In genomic region chr11:94581926-94582325, GRCh38 we compare ENCODE assay signal across 13 cellular contexts. TPM values are rescaled to one million over a fixed set of nuclear protein-coding genes. Genes with fewer than 3 reads are reported as not detected.
DNase-seq lines count a peak whose midpoint lies in the region; ATAC-seq and TF ChIP-seq lines count a peak whose summit lies in the region.
"Had no signal": no experiment of that assay in that cellular context is flagged by ENCODE, and none has a peak within 500 bp of the region (broad histone marks: within the 10 kb centered on the region; RNA-seq: fewer than 3 reads in every experiment).

No MANE protein-coding gene starts in this region.

- H3K27ac ChIP-seq in neutrophil, result peak overlapping the region; percentile 90
- no peak overlapping the region for H3K27ac ChIP-seq in left ventricle myocardium inferior (replicated peaks)

- no peaks in the 10 kb centered on the region for H3K36me3 ChIP-seq in neutrophil
- H3K36me3 ChIP-seq in left ventricle myocardium inferior, result no peaks in the 10 kb centered on the region

- H3K27me3 ChIP-seq in neutrophil, result no peaks in the 10 kb centered on the region
- no peaks in the 10 kb centered on the region for H3K27me3 ChIP-seq in left ventricle myocardium inferior (ENCODE audit: low read depth)

- DNase-seq in activated CD4-positive, alpha-beta T cell treated with anti-CD3 and anti-CD28 coated beads, Interleukin-2, amount 50 U/mL, for 4 hours, result no peak
- DNase-seq in cerebellar cortex (ENCODE audit: low spot score), result no peak
- no peak for DNase-seq in left ventricle myocardium inferior
- DNase-seq: effector CD8-positive, alpha-beta T cell; HCEC 1CT; kidney glomerular epithelial cell; naive B cell had no signal

- H3K4me3 ChIP-seq in neutrophil (ENCODE audit: low read depth in 1 of 2, low read length in 1 of 2), result no peak overlapping the region
- H3K4me3 ChIP-seq in left ventricle myocardium inferior, result no peak overlapping the region
- H3K4me3 ChIP-seq: smooth muscle cell had no signal

- intact Hi-C loops in left ventricle myocardium inferior (cut with micrococcal nuclease), result no loop called here

- TF ChIP-seq CTCF in neutrophil (IDR thresholded peaks at IDR 0.05) (no peak), left ventricle myocardium inferior (IDR thresholded peaks at IDR 0.05; ENCODE audit: borderline replicate concordance) (no peak)

- no peaks in the 10 kb centered on the region for H3K9me3 ChIP-seq in neutrophil
- no peaks in the 10 kb centered on the region for H3K9me3 ChIP-seq in left ventricle myocardium inferior (replicated peaks)

- ATAC-seq in GM18520 (IDR thresholded peaks at IDR 0.05; ENCODE audit: unreplicated experiment) (peak; percentile 31), GM21576 (IDR thresholded peaks at IDR 0.05; ENCODE audit: unreplicated experiment) (peak; percentile 86), HG03457 (IDR thresholded peaks at IDR 0.05; ENCODE audit: unreplicated experiment) (peak; percentile 57)
- ATAC-seq: Panc1 had no signal

- H3K4me1 ChIP-seq in neutrophil (ENCODE audit: control insufficient read depth in 1 of 2, insufficient read depth in 1 of 2, low read depth in 1 of 2, low read length in 1 of 2) (peaks cover 46 to 50% of the 10 kb centered on the region in 2 experiments), left ventricle myocardium inferior (no peaks in the 10 kb centered on the region)

RNA-seq across cellular contexts. Expression of gene PIWIL4, which starts 14.8 kb away (rescaled TPM):
- 0.66 TPM for total RNA-seq in left ventricle myocardium inferior

RNA-seq across cellular contexts. Expression of gene FUT4, which starts 38.2 kb away (rescaled TPM):
- total RNA-seq in left ventricle myocardium inferior, result 1.4 TPM

Comparison
In these comparisons a context has a peak if more than half of its experiments do, and no peak if none do; other contexts are left out.
1. ATAC-seq: peak in every context shown above with its lines; median percentile 86 in GM21576; 57 in HG03457; 31 in GM18520.